17 cellular contexts compared by ENCODE assay signal in the genomic region with DNA sequence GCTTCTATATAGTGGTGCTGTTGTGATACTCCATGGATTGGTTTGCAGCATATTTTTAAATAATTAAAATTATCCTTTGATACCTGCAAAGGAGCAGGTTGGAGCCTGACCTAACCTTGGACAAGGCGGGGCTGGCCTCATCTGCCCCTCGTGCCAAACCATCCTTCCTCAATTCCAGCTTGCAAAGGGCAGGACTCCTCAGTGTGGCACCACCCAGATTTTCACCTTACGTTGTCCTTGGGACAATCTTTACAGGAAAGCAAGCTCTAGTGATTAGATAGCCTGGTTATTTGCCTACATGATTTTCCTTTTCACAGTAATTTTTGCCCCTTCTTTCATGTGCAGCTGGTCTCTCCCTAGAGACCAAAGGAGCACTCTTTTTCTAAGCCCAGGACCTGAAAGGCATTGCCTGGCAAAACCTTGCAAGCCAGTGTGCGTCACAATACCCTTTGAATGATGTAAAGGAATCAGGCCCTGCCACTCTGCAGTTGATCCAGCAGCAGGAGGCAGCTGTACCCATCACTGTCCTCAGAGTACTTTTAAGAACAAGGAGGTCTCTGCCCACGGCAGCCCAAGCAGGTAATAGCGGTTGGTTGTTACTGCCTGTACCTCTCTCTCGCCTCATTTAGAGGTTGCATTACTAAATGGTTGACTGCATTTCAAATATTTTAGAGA.
DNase-seq lines count a peak whose midpoint lies in the region; ATAC-seq, FAIRE-seq and TF ChIP-seq lines count a peak whose summit lies in the region.
"Had no signal": no experiment of that assay in that cellular context is flagged by ENCODE, and none has a peak within 500 bp of the region (broad histone marks: within the 10 kb centered on the region; RNA-seq: fewer than 3 reads in every experiment).

No MANE protein-coding gene starts in this region.

- no peak overlapping the region for H3K56ac ChIP-seq in IMR-90 (ENCODE audit: extremely low read depth, insufficient read depth, low read length)

- TF ChIP-seq POLR2A in IMR-90 (IDR thresholded peaks at IDR 0.05; ENCODE audit: low read depth, low read length), result no peak
- no peak for TF ChIP-seq POLR2A in HepG2 (IDR thresholded peaks at IDR 0.05; ENCODE audit: insufficient read depth in 1 of 2, low read depth in 2 of 2, low read length in 2 of 2)

- H3K4me2 ChIP-seq in IMR-90 (ENCODE audit: low read depth, low read length) (no peak overlapping the region), HepG2 (ENCODE audit: low read depth, low read length) (no peak overlapping the region)

- POLR2A ChIA-PET in IMR-90 (lab: Charles Lee; ENCODE audit: unreplicated experiment), result no interaction called here
- POLR2A ChIA-PET in HepG2 (lab: Yijun Ruan, JAX), result no interaction called here

- ATAC-seq in IMR-90 (ENCODE audit: low read depth) (no peak), esophagus mucosa (peak; percentile 28), HepG2 (no peak)

- H3K27me3 ChIP-seq in IMR-90 (ENCODE audit: control insufficient read depth, insufficient read depth, low read length) (no peaks in the 10 kb centered on the region), HepG2 (ENCODE audit: control insufficient read depth in 1 of 2, insufficient read depth in 2 of 2, low read length in 2 of 2) (peaks cover 0 to 21% of the 10 kb centered on the region in 2 experiments; a peak in 3 of 5 replicates)

- 0 out of 2 replicates have a peak overlapping the region, but pooled peaks have one; percentile 9 for H4K5ac ChIP-seq in IMR-90 (ENCODE audit: low read depth, low read length)

- peak overlapping the region; percentile 66 for H3K4ac ChIP-seq in IMR-90 (ENCODE audit: low read depth, low read length)

- peak overlapping the region; percentile 28; the same call in 1 of the 2 replicates for H4K91ac ChIP-seq in IMR-90 (ENCODE audit: insufficient read depth, low read depth, low read length)

- no peaks in the 10 kb centered on the region for H3K79me2 ChIP-seq in HepG2 (ENCODE audit: insufficient read depth, low read length)

- H2BK120ac ChIP-seq in IMR-90 (ENCODE audit: low read depth, low read length), result peak overlapping the region; percentile 59

- BruUV-seq in IMR-90 (replicated peaks; lab: Mats Ljungman, UMichigan) (no TSS peak), HepG2 (replicated peaks; lab: Mats Ljungman, UMichigan) (no TSS peak)

- TF ChIP-seq RAD21 in IMR-90 (IDR thresholded peaks at IDR 0.05; ENCODE audit: low read length), result no peak
- TF ChIP-seq RAD21 in HepG2 (CRISPR knock-in tag; IDR thresholded peaks at IDR 0.05), result no peak

- no peak for DNase-seq in IMR-90
- peak; percentile 36 for DNase-seq in osteocyte (ENCODE audit: extremely low spot score, unreplicated experiment)
- DNase-seq in NCI-H2107 treated with DMSO at 0.1 percent for 48 hours (lab: John Stamatoyannopoulos, UW; ENCODE audit: unreplicated experiment), result no peak
- DNase-seq in HepG2 (ENCODE audit: low spot score), result no peak
- DNase-seq in activated CD4-positive, CD25-positive, alpha-beta regulatory T cell (lab: John Stamatoyannopoulos, UW), result no peak
- no peak for DNase-seq in GM03348 (ENCODE audit: low spot score)
- DNase-seq: activated CD4-positive, alpha-beta T cell treated with anti-CD3 and anti-CD28 coated beads, Interleukin-2, amount 10 ng/mL, durations not matched to agents 24 days and 14 days; activated naive CD4-positive, alpha-beta T cell; anterior cingulate cortex; Caco-2; EL; left ventricle myocardium inferior; stimulated activated CD4-positive, alpha-beta T cell treated with anti-CD3 and anti-CD28 coated beads, Interleukin-2, amount 100 ng/mL, for 48 hours; SW 1271 had no signal

- no CpG with 5 or more reads among the region's 7 CpGs for WGBS in IMR-90 (ENCODE audit: extremely low coverage in 2 of 2, insufficient read length in 1 of 2), 2 experiments
- WGBS in HepG2 (ENCODE audit: low lambda C conversion rate), result 48% methylated on average over 7 of the region's 7 CpGs

- peaks cover 60% of the 10 kb centered on the region for H3K4me1 Mint-ChIP-seq in osteocyte (ENCODE audit: unreplicated experiment)

- H2AK9ac ChIP-seq in IMR-90 (replicated peaks; ENCODE audit: low read depth, low read length, poor library complexity), result peak overlapping the region; percentile 22

- H3K27me3 Mint-ChIP-seq in osteocyte (ENCODE audit: unreplicated experiment), result no peaks in the 10 kb centered on the region
- H3K27me3 Mint-ChIP-seq: activated CD4-positive, alpha-beta T cell treated with anti-CD3 and anti-CD28 coated beads, Interleukin-2, amount 10 ng/mL, durations not matched to agents 24 days and 14 days had no signal

- H2AK5ac ChIP-seq in IMR-90 (ENCODE audit: low read depth, low read length), result peak overlapping the region; percentile 75

- H3K27ac Mint-ChIP-seq in osteocyte (ENCODE audit: unreplicated experiment), result peak overlapping the region; percentile 95
- H3K27ac Mint-ChIP-seq: activated CD4-positive, alpha-beta T cell treated with anti-CD3 and anti-CD28 coated beads, Interleukin-2, amount 10 ng/mL, durations not matched to agents 24 days and 14 days had no signal

- no peak overlapping the region for H3K4me3 Mint-ChIP-seq in osteocyte (ENCODE audit: unreplicated experiment)
- H3K4me3 Mint-ChIP-seq: activated CD4-positive, alpha-beta T cell treated with anti-CD3 and anti-CD28 coated beads, Interleukin-2, amount 10 ng/mL, durations not matched to agents 24 days and 14 days had no signal

- no peak for TF ChIP-seq CTCF in IMR-90 (conservative IDR thresholded peaks at IDR 0.05; ENCODE audit: low read depth, low read length)
- no peak for TF ChIP-seq CTCF in osteocyte (IDR thresholded peaks at IDR 0.05)
- no peak for TF ChIP-seq CTCF in HepG2 (CRISPR knock-in tag; IDR thresholded peaks at IDR 0.05)

- H3K9me3 Mint-ChIP-seq in osteocyte (ENCODE audit: unreplicated experiment), result no peaks in the 10 kb centered on the region

- peak overlapping the region; percentile 55 for H2AFZ ChIP-seq in IMR-90 (replicated peaks; ENCODE audit: low read length, poor library complexity)
- no peak overlapping the region for H2AFZ ChIP-seq in HepG2 (ENCODE audit: low read length)

- H4K20me1 ChIP-seq in IMR-90 (ENCODE audit: insufficient read depth, low read length) (no peaks in the 10 kb centered on the region), HepG2 (ENCODE audit: insufficient read depth, low read length) (no peaks in the 10 kb centered on the region)

- CTCF ChIA-PET in IMR-90 (lab: Yijun Ruan, JAX) (no interaction called here), HepG2 (lab: Yijun Ruan, JAX; ENCODE audit: low intra/inter-chr PET ratio, low total read pairs) (no interaction called here)

- dilution Hi-C loops in IMR-90 (cut with HindIII; ENCODE audit: low sequenced_read_pairs, unreplicated experiment), result no loop called here

- H3K4me3 ChIP-seq in IMR-90 (ENCODE audit: insufficient read depth, low read depth, low read length) (no peak overlapping the region), HepG2 (replicated peaks in 1 of 3; ENCODE audit: insufficient read depth in 1 of 3, low read depth in 2 of 3, low read length in 3 of 3) (no peak overlapping the region)
- H3K4me3 ChIP-seq: left ventricle myocardium inferior had no signal

- H2BK5ac ChIP-seq in IMR-90 (ENCODE audit: low read depth, low read length, poor library complexity, severe bottlenecking), result no peak overlapping the region

- H3K27ac ChIP-seq in IMR-90 (ENCODE audit: insufficient read depth, low read length), result no peak overlapping the region
- H3K27ac ChIP-seq in HepG2 (ENCODE audit: extremely low read length, insufficient read depth, low read length), result no peak overlapping the region
- H3K27ac ChIP-seq: left ventricle myocardium inferior had no signal

- H3K36me3 ChIP-seq in ES-I3 (ENCODE audit: insufficient read depth, low read length) (no peaks in the 10 kb centered on the region), IMR-90 (ENCODE audit: control insufficient read depth, insufficient read depth, low read length) (no peaks in the 10 kb centered on the region), HepG2 (replicated peaks in 1 of 2; ENCODE audit: control insufficient read depth in 1 of 2, insufficient read depth in 2 of 2, low read length in 2 of 2) (no peaks in the 10 kb centered on the region)
- H3K36me3 ChIP-seq: left ventricle myocardium inferior had no signal

- in situ Hi-C loops in IMR-90 (cut with MboI; ENCODE audit: low sequenced_read_pairs) (no loop called here), HepG2 (cut with HindIII; ENCODE audit: extremely low pct_ligation_motif_present, low pct_unique_long_range_greater_than_20kb) (no loop called here)

- H3K36me3 Mint-ChIP-seq in osteocyte (ENCODE audit: unreplicated experiment), result no peaks in the 10 kb centered on the region

- peak overlapping the region in 1 of 2 experiments; percentile 25; a peak in 1 of 4 replicates for H4K8ac ChIP-seq in IMR-90 (ENCODE audit: low read depth in 2 of 2, low read length in 2 of 2)

- H3K4me1 ChIP-seq in ES-I3 (ENCODE audit: insufficient read depth, low read length) (peaks cover 43% of the 10 kb centered on the region), IMR-90 (ENCODE audit: control insufficient read depth, insufficient read depth, low read length) (peaks cover 21% of the 10 kb centered on the region), HepG2 (ENCODE audit: insufficient read depth, low read length) (no peaks in the 10 kb centered on the region)

- peak overlapping the region; percentile 19; the same call in 1 of the 3 replicates for H2BK15ac ChIP-seq in IMR-90 (ENCODE audit: low read depth, low read length)

- H3K9me3 ChIP-seq in ES-I3 (ENCODE audit: control insufficient read depth, insufficient read depth, low read length) (no peaks in the 10 kb centered on the region), IMR-90 (ENCODE audit: control insufficient read depth, insufficient read depth, low read length) (no peaks in the 10 kb centered on the region), HepG2 (ENCODE audit: low read length) (no peaks in the 10 kb centered on the region)

- H3K9me1 ChIP-seq in IMR-90 (ENCODE audit: insufficient read depth, low read length), result peaks cover 15% of the 10 kb centered on the region

- H3K14ac ChIP-seq in IMR-90 (replicated peaks; ENCODE audit: low read depth, low read length), result peak overlapping the region; percentile 74

- 0 out of 4 replicates have a peak, but pooled peaks cover 0 to 3% of the 10 kb centered on the region in 2 experiments for H3K79me1 ChIP-seq in IMR-90 (ENCODE audit: low read depth in 1 of 2, low read length in 2 of 2)

- FAIRE-seq in HepG2 (lab: Jason Lieb, UNC), result no peak
- FAIRE-seq: GM19239 had no signal

- H3K9ac ChIP-seq in ES-I3 (ENCODE audit: low read depth, low read length) (0 out of 2 replicates have a peak overlapping the region, but pooled peaks have one; percentile 2), IMR-90 (ENCODE audit: low read depth, low read length) (no peak overlapping the region), HepG2 (ENCODE audit: insufficient read depth, low read depth, low read length) (no peak overlapping the region)

- H3K18ac ChIP-seq in IMR-90 (ENCODE audit: low read depth, low read length), result no peak overlapping the region; the same call in 1 of the 2 replicates

- H3K23ac ChIP-seq in IMR-90 (ENCODE audit: low read depth, low read length), result peak overlapping the region; percentile 44; the same call in 1 of the 2 replicates

- intact Hi-C loops in IMR-90 (cut with micrococcal nuclease) (no loop called here), HepG2 (cut with micrococcal nuclease; ENCODE audit: unreplicated experiment) (no loop called here)

- H2BK20ac ChIP-seq in IMR-90 (ENCODE audit: low read depth, low read length), result peak overlapping the region; percentile 26; the same call in 1 of the 2 replicates

- TF ChIP-seq EP300 in HepG2 (IDR thresholded peaks at IDR 0.05; ENCODE audit: low read depth in 2 of 2, low read length in 2 of 2), result no peak
- TF ChIP-seq EP300 in HepG2 (CRISPR knock-in tag; IDR thresholded peaks at IDR 0.05; ENCODE audit: borderline replicate concordance), result no peak
